Comparison of ENCODE assay signal across 21 cellular contexts in genomic region chrX:93875621-93876282, GRCh38.
"Had no signal": no experiment of that assay in that cellular context is flagged by ENCODE, and none has a peak within 500 bp of the region (broad histone marks: within the 10 kb centered on the region; RNA-seq: fewer than 3 reads in every experiment).

No MANE protein-coding gene starts in this region.

- H3K27me3 ChIP-seq: ascending aorta, brain microvascular endothelial cell had no signal

- H3K9ac ChIP-seq: SK-N-SH had no signal

- H3K4me1 ChIP-seq: ascending aorta had no signal

- H3K36me3 ChIP-seq: ascending aorta, brain microvascular endothelial cell, WERI-Rb-1 had no signal

- DNase-seq: activated CD4-positive, alpha-beta T cell treated with anti-CD3 and anti-CD28 coated beads for 4 hours; activated CD8-positive, alpha-beta memory T cell treated with anti-CD3 and anti-CD28 coated beads, Interleukin-2, amount 50 U/mL, for 4 hours; activated CD8-positive, alpha-beta T cell treated with anti-CD3 and anti-CD28 coated beads for 36 hours; activated naive CD4-positive, alpha-beta T cell treated with anti-CD3 and anti-CD28 coated beads, Interleukin-2, amount 50 U/mL, for 16 hours; activated naive CD8-positive, alpha-beta T cell treated with anti-CD3 and anti-CD28 coated beads, Interleukin-2, amount 10 ng/mL, durations not matched to agents 7 days and 5 days; amniotic stem cell; brain microvascular endothelial cell; cerebellar nuclear complex; MM.1S; NCI-H1105; NCI-H1436; NCI-H1694 treated with DMSO at 0.1 percent for 48 hours; NCI-H2029 treated with DMSO at 0.1 percent for 48 hours; NCI-H446; NCI-H524; RPMI8226; SK-N-SH; T-helper 1 cell; WERI-Rb-1 had no signal

- H3K4me2 ChIP-seq: SK-N-SH had no signal

- H3K27ac ChIP-seq: ascending aorta, brain microvascular endothelial cell, WERI-Rb-1 had no signal

- ATAC-seq: activated CD8-positive, alpha-beta T cell treated with anti-CD3 and anti-CD28 coated beads for 36 hours; Right ventricle myocardium inferior had no signal

- H3K4me3 ChIP-seq: ascending aorta had no signal

- H3K9me3 ChIP-seq: ascending aorta, SK-N-SH had no signal
